ENCODE assay signal across 16 cellular contexts in genomic region chr4:124202106-124202505, GRCh38.
A peak's percentile ranks its signal among the peaks of the same experiment; 100 is the strongest.
DNase-seq lines count a peak whose midpoint lies in the region; ATAC-seq and TF ChIP-seq lines count a peak whose summit lies in the region.
"Had no signal": no experiment of that assay in that cellular context is flagged by ENCODE, and none has a peak within 500 bp of the region (broad histone marks: within the 10 kb centered on the region; RNA-seq: fewer than 3 reads in every experiment).

No MANE protein-coding gene starts in this region.

- H3K14ac ChIP-seq in mesenchymal stem cell (ENCODE audit: low read length in 2 of 2), result no peak overlapping the region

- H3K27me3 ChIP-seq in mesenchymal stem cell (ENCODE audit: control insufficient read depth in 1 of 2, insufficient read depth in 1 of 2, low read length in 2 of 2), result no peaks in the 10 kb centered on the region
- H3K27me3 ChIP-seq: heart right ventricle, neutrophil had no signal

- H3K9ac ChIP-seq in mesenchymal stem cell (ENCODE audit: low read length), result peak overlapping the region; percentile 54

- no peaks in the 10 kb centered on the region for H3K4me1 ChIP-seq in mesenchymal stem cell (ENCODE audit: control insufficient read depth, insufficient read depth, low read depth, low read length)

- ATAC-seq in GM21528 (IDR thresholded peaks at IDR 0.05; ENCODE audit: low FRiP score, unreplicated experiment), result no peak

- H2BK12ac ChIP-seq in mesenchymal stem cell (ENCODE audit: low read length in 2 of 2), result no peak overlapping the region

- H3K36me3 ChIP-seq in mesenchymal stem cell (ENCODE audit: control insufficient read depth in 1 of 2, insufficient read depth in 2 of 2, low read depth in 1 of 2, low read length in 2 of 2), result no peaks in the 10 kb centered on the region
- H3K36me3 ChIP-seq: heart right ventricle, neutrophil had no signal

- H3K4me3 ChIP-seq in epithelial cell of esophagus (ENCODE audit: low read length), result no peak overlapping the region
- no peak overlapping the region for H3K4me3 ChIP-seq in mesenchymal stem cell (ENCODE audit: insufficient read depth in 1 of 2, low read depth in 1 of 2, low read length in 2 of 2)
- H3K4me3 ChIP-seq: heart right ventricle had no signal

- in situ Hi-C loops in ACHN (cut with HindIII; ENCODE audit: low pct_ligation_motif_present, low pct_unique_long_range_greater_than_20kb, low sequenced_read_pairs), result no loop called here

- no peaks in the 10 kb centered on the region for H3K9me3 ChIP-seq in mesenchymal stem cell (ENCODE audit: control insufficient read depth, low read length)
- H3K9me3 ChIP-seq: heart right ventricle, neutrophil had no signal

- no peak overlapping the region for H2BK15ac ChIP-seq in mesenchymal stem cell (ENCODE audit: low read depth, poor library complexity, severe bottlenecking)

- H3K27ac ChIP-seq in mesenchymal stem cell (ENCODE audit: low read length, poor library complexity, severe bottlenecking), result no peak overlapping the region
- H3K27ac ChIP-seq: heart right ventricle, HL-60, neutrophil had no signal

- H2BK120ac ChIP-seq in mesenchymal stem cell (ENCODE audit: low read depth, low read length), result no peak overlapping the region

- H2BK5ac ChIP-seq in mesenchymal stem cell (ENCODE audit: low read depth, low read length, poor library complexity, severe bottlenecking), result no peak overlapping the region

- TF ChIP-seq CTCF in epithelial cell of esophagus (IDR thresholded peaks at IDR 0.05; ENCODE audit: insufficient read depth, low read depth, low read length, missing control alignments), result peak; percentile 49

- no peak overlapping the region for H2AK5ac ChIP-seq in mesenchymal stem cell (ENCODE audit: low read length, severe bottlenecking)

- TF ChIP-seq EP300 in Ishikawa (IDR thresholded peaks at IDR 0.05; ENCODE audit: borderline replicate concordance), result no peak

- H4K91ac ChIP-seq in mesenchymal stem cell (ENCODE audit: low read length), result no peak overlapping the region

- H3K79me1 ChIP-seq in mesenchymal stem cell (replicated peaks; ENCODE audit: low read length, poor library complexity, severe bottlenecking), result no peaks in the 10 kb centered on the region

- H3K23ac ChIP-seq in mesenchymal stem cell (ENCODE audit: low read length in 2 of 2), result no peak overlapping the region

- H2AFZ ChIP-seq in mesenchymal stem cell (ENCODE audit: low read depth, low read length), result no peak overlapping the region

- H3K4me2 ChIP-seq in mesenchymal stem cell (ENCODE audit: low read length, poor library complexity, severe bottlenecking), result no peak overlapping the region

- WGBS in mesenchymal stem cell, result no CpG with 5 or more reads among the region's 2 CpGs

- no peak overlapping the region for H3K4ac ChIP-seq in mesenchymal stem cell (ENCODE audit: low read depth in 1 of 2, low read length in 2 of 2)

- peak; percentile 5 for DNase-seq in ACHN
- peak; percentile 22 for DNase-seq in epithelial cell of esophagus (ENCODE audit: low read depth)
- DNase-seq in mesenchymal stem cell, result peak; percentile 43
- DNase-seq in NCI-H2196 treated with DMSO at 0.1 percent for 48 hours (lab: John Stamatoyannopoulos, UW; ENCODE audit: unreplicated experiment), result no peak
- no peak for DNase-seq in putamen (ENCODE audit: low spot score)
- no peak for DNase-seq in NOMO-1 treated with dmso at 0.1 percent for 144 hours (lab: John Stamatoyannopoulos, UW; ENCODE audit: unreplicated experiment)
- DNase-seq: DMS153; heart right ventricle; NCI-H2081 treated with DMSO at 0.1 percent for 48 hours; NCI-H82; SHP77; stimulated activated CD8-positive, alpha-beta memory T cell treated with anti-CD3 and anti-CD28 coated beads, Interleukin-4, amount 100 ng/mL, for 48 hours had no signal

- H3K18ac ChIP-seq in mesenchymal stem cell (ENCODE audit: low read depth in 1 of 2, low read length in 2 of 2), result no peak overlapping the region

- no peak overlapping the region for H4K8ac ChIP-seq in mesenchymal stem cell (ENCODE audit: low read length)

- TF ChIP-seq RAD21 in Ishikawa (IDR thresholded peaks at IDR 0.05; ENCODE audit: low read depth), result no peak

TF ChIP-seq in Ishikawa, 13 proteins besides CTCF, POLR2A, EP300 and RAD21:
- TF ChIP-seq CEBPB (IDR thresholded peaks at IDR 0.05), result 0 out of 2 replicates have a peak, but pooled peaks have one; percentile 25
- no peak for TF ChIP-seq TEAD4 (IDR thresholded peaks at IDR 0.05)

Comparison
In these comparisons a context has a peak if more than half of its experiments do, and no peak if none do; other contexts are left out.
1. DNase-seq: peak in ACHN (single experiment), epithelial cell of esophagus (single experiment) and mesenchymal stem cell (single experiment); none in NCI-H2196 treated with DMSO at 0.1 percent for 48 hours (single experiment), putamen (single experiment) and NOMO-1 treated with dmso at 0.1 percent for 144 hours (single experiment).